ENCODE assay signal across 8 cellular contexts in the genomic region with DNA sequence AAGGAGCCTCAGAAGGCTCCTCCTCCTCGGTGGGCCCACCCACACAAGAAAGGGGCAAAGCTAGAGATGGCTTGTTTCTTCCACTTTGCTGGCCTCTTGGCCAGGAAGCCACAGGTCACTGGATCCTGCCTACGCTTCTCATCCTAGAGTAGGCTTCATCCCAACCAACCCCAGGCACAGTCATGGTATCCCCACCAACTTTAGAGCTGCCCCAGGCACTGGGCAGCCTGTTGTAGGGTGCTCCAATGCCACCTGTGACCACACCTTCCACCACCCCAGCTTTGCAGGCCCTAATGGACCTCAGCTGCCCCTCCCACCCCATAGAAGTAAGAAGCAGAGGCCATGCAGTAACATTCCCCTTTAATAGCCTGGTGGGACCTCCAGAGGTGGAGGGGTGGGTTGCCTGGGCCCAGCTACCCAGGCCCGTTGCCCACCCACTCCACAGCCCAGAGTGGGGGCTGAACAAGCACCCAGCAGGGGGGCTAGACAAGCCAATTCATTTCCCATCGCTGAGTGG. TPM values are rescaled to one million over a fixed set of nuclear protein-coding genes. Genes with fewer than 3 reads are reported as not detected.
DNase-seq lines count a peak whose midpoint lies in the region; ATAC-seq and TF ChIP-seq lines count a peak whose summit lies in the region.

No MANE protein-coding gene starts in this region.

- peaks cover 53% of the 10 kb centered on the region for H3K36me3 Mint-ChIP-seq in T-helper 1 cell treated with Interleukin-12 subunit alpha and Interleukin-12 subunit beta and Interleukin-4 antibody, amounts not matched to agents 30 μg/mL and 1 μg/mL, for 36 hours (ENCODE audit: low read depth)

- peak overlapping the region; percentile 90 for H3K27ac ChIP-seq in adipose tissue (ENCODE audit: low read depth, low read length)
- peak overlapping the region; percentile 93 for H3K27ac ChIP-seq in substantia nigra (ENCODE audit: low read depth, low read length, poor library complexity, severe bottlenecking)

- no peak for TF ChIP-seq CTCF in kidney epithelial cell (IDR thresholded peaks at IDR 0.05; ENCODE audit: insufficient read depth, low read length, poor library complexity, severe bottlenecking)

- peak overlapping the region; percentile 96 for H3K27ac Mint-ChIP-seq in T-helper 1 cell treated with Interleukin-12 subunit alpha and Interleukin-12 subunit beta and Interleukin-4 antibody, amounts not matched to agents 30 μg/mL and 1 μg/mL, for 36 hours

- H3K4me1 Mint-ChIP-seq in T-helper 1 cell treated with Interleukin-12 subunit alpha and Interleukin-12 subunit beta and Interleukin-4 antibody, amounts not matched to agents 30 μg/mL and 1 μg/mL, for 36 hours (ENCODE audit: low read depth): peaks cover 50% of the 10 kb centered on the region

- ATAC-seq in HG03175 (IDR thresholded peaks at IDR 0.05; ENCODE audit: unreplicated experiment) (no peak), GM18907 (IDR thresholded peaks at IDR 0.05; ENCODE audit: unreplicated experiment) (no peak)

- no peak for DNase-seq in T-helper 1 cell
- DNase-seq in kidney epithelial cell (ENCODE audit: low read depth): no peak
- no peak for DNase-seq in substantia nigra (lab: John Stamatoyannopoulos, UW)
- no peak for DNase-seq in activated CD4-positive, CD25-positive, alpha-beta regulatory T cell (lab: John Stamatoyannopoulos, UW)

- 47 to 60% (median 50%) methylated on average over 4 of the region's 4 CpGs for WGBS in adipose tissue, 3 donors

- H3K27me3 ChIP-seq in kidney epithelial cell (ENCODE audit: control insufficient read depth, insufficient read depth, low read length): no peaks in the 10 kb centered on the region

- no peaks in the 10 kb centered on the region for H3K27me3 Mint-ChIP-seq in T-helper 1 cell treated with Interleukin-12 subunit alpha and Interleukin-12 subunit beta and Interleukin-4 antibody, amounts not matched to agents 30 μg/mL and 1 μg/mL, for 36 hours (ENCODE audit: low read depth)

- H3K9me3 Mint-ChIP-seq in T-helper 1 cell treated with Interleukin-12 subunit alpha and Interleukin-12 subunit beta and Interleukin-4 antibody, amounts not matched to agents 30 μg/mL and 1 μg/mL, for 36 hours: no peaks in the 10 kb centered on the region

- peak overlapping the region; percentile 93 for H3K4me3 Mint-ChIP-seq in T-helper 1 cell treated with Interleukin-12 subunit alpha and Interleukin-12 subunit beta and Interleukin-4 antibody, amounts not matched to agents 30 μg/mL and 1 μg/mL, for 36 hours

- H3K36me3 ChIP-seq in kidney epithelial cell (ENCODE audit: control insufficient read depth, insufficient read depth, low read length): peaks cover 3% of the 10 kb centered on the region

- H3K4me3 ChIP-seq in kidney epithelial cell (ENCODE audit: low read depth, low read length): peak overlapping the region; percentile 71

RNA-seq across cellular contexts. Expression of gene CHMP2A, which starts 0.5 kb away (rescaled TPM):
- polyA plus RNA-seq in adipose tissue: 100 to 1,000 TPM in 2 of 3 donors, 10 to 100 TPM in 1; 96.8 to 196 (median 184) TPM
- total RNA-seq in kidney epithelial cell: 139 and 154 TPM in 2 replicates

RNA-seq across cellular contexts. Expression of gene UBE2M, which starts 3.0 kb away (rescaled TPM):
- 10 to 100 TPM; 26.7 to 47.6 (median 46.1) TPM for polyA plus RNA-seq in adipose tissue
- total RNA-seq in kidney epithelial cell: 50.3 and 58.2 TPM in 2 replicates

RNA-seq across cellular contexts. Expression of gene TRIM28, which starts 11.6 kb away (rescaled TPM):
- 100 to 1,000 TPM; 154 to 206 (median 156) TPM for polyA plus RNA-seq in adipose tissue
- 381 and 470 TPM in 2 replicates for total RNA-seq in kidney epithelial cell

RNA-seq across cellular contexts. Expression of gene MZF1, which starts 17.7 kb away (rescaled TPM):
- polyA plus RNA-seq in adipose tissue: 10 to 100 TPM; 11.2 to 16.4 (median 14.7) TPM
- 14.6 and 19.3 TPM in 2 replicates for total RNA-seq in kidney epithelial cell

RNA-seq across cellular contexts. Expression of gene ZBTB45, which starts 35.8 kb away (rescaled TPM):
- polyA plus RNA-seq in adipose tissue: 1 to 10 TPM; 5.3 to 8.2 (median 6.6) TPM
- total RNA-seq in kidney epithelial cell: 15.6 and 16.2 TPM in 2 replicates
